In genomic region chr4:102606846-102607440, GRCh38 we compare ENCODE assay signal across 22 cellular contexts.
DNase-seq lines count a peak whose midpoint lies in the region; ATAC-seq and TF ChIP-seq lines count a peak whose summit lies in the region.
"Had no signal": no experiment of that assay in that cellular context is flagged by ENCODE, and none has a peak within 500 bp of the region (broad histone marks: within the 10 kb centered on the region; RNA-seq: fewer than 3 reads in every experiment).

No MANE protein-coding gene starts in this region.

- H3K27me3 Mint-ChIP-seq in activated naive CD4-positive, alpha-beta T cell treated with anti-CD3 and anti-CD28 coated beads for 36 hours (ENCODE audit: low read depth), result no peaks in the 10 kb centered on the region
- no peaks in the 10 kb centered on the region for H3K27me3 Mint-ChIP-seq in activated T-helper 1 cell treated with anti-CD3 and anti-CD28 coated beads, Interleukin-12 subunit alpha, Interleukin-12 subunit beta, Interleukin-2, Interleukin-4 antibody, amounts not matched to agents 30 ng/mL and 10 ng/mL and 1 ng/mL, durations not matched to agents 14 hours and 24 hours and 36 hours (ENCODE audit: insufficient read depth)

- TF ChIP-seq POLR2A in GM18505 (IDR thresholded peaks at IDR 0.05; ENCODE audit: borderline replicate concordance, extremely low read depth, insufficient read depth, insufficient read length), result no peak

- DNase-seq in activated naive CD4-positive, alpha-beta T cell treated with anti-CD3 and anti-CD28 coated beads for 36 hours, result no peak
- DNase-seq in activated naive CD4-positive, alpha-beta T cell (lab: John Stamatoyannopoulos, UW), result no peak
- no peak for DNase-seq in activated T-helper 1 cell treated with anti-CD3 and anti-CD28 coated beads, Interleukin-12 subunit alpha, Interleukin-12 subunit beta, Interleukin-2, Interleukin-4 antibody, amounts not matched to agents 30 ng/mL and 10 ng/mL and 1 ng/mL, durations not matched to agents 14 hours and 24 hours and 36 hours (ENCODE audit: low spot score)
- DNase-seq in left colon (no peak), substantia nigra (lab: John Stamatoyannopoulos, UW) (peak in 6 of 49 donors; percentile 3 to 43 (median 14)), HUDEP-2 (lab: John Stamatoyannopoulos, UW; ENCODE audit: unreplicated experiment in 76 of 76) (no peak)
- DNase-seq: activated CD4-positive, CD25-positive, alpha-beta regulatory T cell treated with anti-CD3 and anti-CD28 coated beads, Interleukin-2, amount 50 U/mL, for 72 hours; activated T-cell treated with anti-CD3 and anti-CD28 coated beads, Interleukin-2, amount 50 U/mL, for 1 hour; COR-L47; GDM1; H7; heart left ventricle; MM.1S; NCI-H2107; NCI-H82; stimulated activated CD4-positive, alpha-beta T cell treated with anti-CD3 and anti-CD28 coated beads, Interleukin-4, amount 100 ng/mL, for 1 hour had no signal

- intact Hi-C loops in activated naive CD4-positive, alpha-beta T cell treated with anti-CD3 and anti-CD28 coated beads for 36 hours (cut with micrococcal nuclease), result no loop called here
- intact Hi-C loops in activated T-helper 1 cell treated with anti-CD3 and anti-CD28 coated beads, Interleukin-12 subunit alpha, Interleukin-12 subunit beta, Interleukin-2, Interleukin-4 antibody, amounts not matched to agents 30 ng/mL and 10 ng/mL and 1 ng/mL, durations not matched to agents 14 hours and 24 hours and 36 hours (cut with micrococcal nuclease), result no loop called here
- intact Hi-C loops in left colon (cut with DNase I, micrococcal nuclease), result no loop called here

- H3K27ac ChIP-seq in substantia nigra (ENCODE audit: low read depth, low read length, poor library complexity, severe bottlenecking), result peak overlapping the region; percentile 75
- H3K27ac ChIP-seq: esophagus muscularis mucosa, heart left ventricle, vagina had no signal

- CTCF ChIA-PET in activated naive CD4-positive, alpha-beta T cell treated with anti-CD3 and anti-CD28 coated beads for 36 hours (lab: Charles Lee), result interaction anchor here (1.1 to 1.8 kb wide), 3 partner anchors 16 to 493 kb away, joined by 3 to 6 read pairs (median 3); partner anchors contain the start of gene BDH2

- H3K27ac Mint-ChIP-seq in activated naive CD4-positive, alpha-beta T cell treated with anti-CD3 and anti-CD28 coated beads for 36 hours, result peak overlapping the region; percentile 79
- H3K27ac Mint-ChIP-seq in activated T-helper 1 cell treated with anti-CD3 and anti-CD28 coated beads, Interleukin-12 subunit alpha, Interleukin-12 subunit beta, Interleukin-2, Interleukin-4 antibody, amounts not matched to agents 30 ng/mL and 10 ng/mL and 1 ng/mL, durations not matched to agents 14 hours and 24 hours and 36 hours, result peak overlapping the region; percentile 24
- H3K27ac Mint-ChIP-seq: mesothelial cell of epicardium had no signal

- no peaks in the 10 kb centered on the region for H3K9me3 Mint-ChIP-seq in activated naive CD4-positive, alpha-beta T cell treated with anti-CD3 and anti-CD28 coated beads for 36 hours
- no peaks in the 10 kb centered on the region for H3K9me3 Mint-ChIP-seq in activated T-helper 1 cell treated with anti-CD3 and anti-CD28 coated beads, Interleukin-12 subunit alpha, Interleukin-12 subunit beta, Interleukin-2, Interleukin-4 antibody, amounts not matched to agents 30 ng/mL and 10 ng/mL and 1 ng/mL, durations not matched to agents 14 hours and 24 hours and 36 hours
- H3K9me3 Mint-ChIP-seq: mesothelial cell of epicardium had no signal

- peaks cover 70% of the 10 kb centered on the region for H3K36me3 Mint-ChIP-seq in activated naive CD4-positive, alpha-beta T cell treated with anti-CD3 and anti-CD28 coated beads for 36 hours (ENCODE audit: low read depth)
- peaks cover 77% of the 10 kb centered on the region for H3K36me3 Mint-ChIP-seq in activated T-helper 1 cell treated with anti-CD3 and anti-CD28 coated beads, Interleukin-12 subunit alpha, Interleukin-12 subunit beta, Interleukin-2, Interleukin-4 antibody, amounts not matched to agents 30 ng/mL and 10 ng/mL and 1 ng/mL, durations not matched to agents 14 hours and 24 hours and 36 hours (ENCODE audit: low read depth)

- H3K4me1 Mint-ChIP-seq in activated naive CD4-positive, alpha-beta T cell treated with anti-CD3 and anti-CD28 coated beads for 36 hours (ENCODE audit: low read depth), result peaks cover 54% of the 10 kb centered on the region
- peaks cover 75% of the 10 kb centered on the region for H3K4me1 Mint-ChIP-seq in activated T-helper 1 cell treated with anti-CD3 and anti-CD28 coated beads, Interleukin-12 subunit alpha, Interleukin-12 subunit beta, Interleukin-2, Interleukin-4 antibody, amounts not matched to agents 30 ng/mL and 10 ng/mL and 1 ng/mL, durations not matched to agents 14 hours and 24 hours and 36 hours (ENCODE audit: low read depth)
- H3K4me1 Mint-ChIP-seq: mesothelial cell of epicardium had no signal

- no peak overlapping the region for H3K4me3 Mint-ChIP-seq in activated naive CD4-positive, alpha-beta T cell treated with anti-CD3 and anti-CD28 coated beads for 36 hours
- no peak overlapping the region for H3K4me3 Mint-ChIP-seq in activated T-helper 1 cell treated with anti-CD3 and anti-CD28 coated beads, Interleukin-12 subunit alpha, Interleukin-12 subunit beta, Interleukin-2, Interleukin-4 antibody, amounts not matched to agents 30 ng/mL and 10 ng/mL and 1 ng/mL, durations not matched to agents 14 hours and 24 hours and 36 hours
- H3K4me3 Mint-ChIP-seq: mesothelial cell of epicardium had no signal

- ATAC-seq in left colon, result peak; percentile 24
- ATAC-seq in HG03460 (IDR thresholded peaks at IDR 0.05; ENCODE audit: unreplicated experiment), result no peak
- no peak for ATAC-seq in GM18505 (IDR thresholded peaks at IDR 0.05; ENCODE audit: unreplicated experiment)
- ATAC-seq: HepG2 had no signal
